Comparison of ENCODE assay signal across 8 cellular contexts in genomic region chr19:32570081-32570785, GRCh38.
DNase-seq lines count a peak whose midpoint lies in the region; ATAC-seq and TF ChIP-seq lines count a peak whose summit lies in the region.

No MANE protein-coding gene starts in this region.

- TF ChIP-seq POLR2A in GM18505 (IDR thresholded peaks at IDR 0.05; ENCODE audit: borderline replicate concordance, extremely low read depth, insufficient read depth, insufficient read length): no peak

- no peak overlapping the region for H2AFZ ChIP-seq in parathyroid adenoma

- H3K27ac ChIP-seq in parathyroid adenoma: no peak overlapping the region

- no peaks in the 10 kb centered on the region for H3K79me2 ChIP-seq in parathyroid adenoma

- no peaks in the 10 kb centered on the region for H3K9me3 ChIP-seq in parathyroid adenoma (ENCODE audit: control insufficient read depth, low read length)

- no peaks in the 10 kb centered on the region for H3K36me3 ChIP-seq in parathyroid adenoma (ENCODE audit: control insufficient read depth, insufficient read depth, low read length)

- peak overlapping the region; percentile 40 for H3K4me3 ChIP-seq in parathyroid adenoma (ENCODE audit: low read depth, low read length)

- no peaks in the 10 kb centered on the region for H3K27me3 ChIP-seq in parathyroid adenoma (ENCODE audit: control insufficient read depth, insufficient read depth, low read length)

- H3K9ac ChIP-seq in parathyroid adenoma: no peak overlapping the region

- peak overlapping the region; percentile 52 for H3K4me2 ChIP-seq in parathyroid adenoma (ENCODE audit: low read length)

- TF ChIP-seq CTCF in parathyroid adenoma (IDR thresholded peaks at IDR 0.05): peak; percentile 81

- DNase-seq in DMS53 treated with DMSO at 0.1 percent for 48 hours (lab: John Stamatoyannopoulos, UW; ENCODE audit: unreplicated experiment): peak; percentile 31
- peak; percentile 64 for DNase-seq in HuH-7 (ENCODE audit: low spot score)
- DNase-seq in OCI-M1 (lab: John Stamatoyannopoulos, UW): peak; percentile 79
- DNase-seq in activated naive CD4-positive, alpha-beta T cell treated with Interleukin-2 at 50 U/mL for 16 hours: peak; percentile 24
- peak; percentile 60 for DNase-seq in glomerular visceral epithelial cell (ENCODE audit: extremely low spot score)

- H3K4me1 ChIP-seq in parathyroid adenoma: no peaks in the 10 kb centered on the region

- ATAC-seq in GM18505 (IDR thresholded peaks at IDR 0.05; ENCODE audit: unreplicated experiment) (no peak), GM21723 (IDR thresholded peaks at IDR 0.05; ENCODE audit: unreplicated experiment) (no peak)

Comparison
In these comparisons a context has a peak if more than half of its experiments do, and no peak if none do; other contexts are left out.
1. DNase-seq: peak in every context shown above with its lines; median percentile 79 in OCI-M1; 64 in HuH-7; 60 in glomerular visceral epithelial cell; 31 in DMS53 treated with DMSO at 0.1 percent for 48 hours; 24 in activated naive CD4-positive, alpha-beta T cell treated with Interleukin-2 at 50 U/mL for 16 hours.